15 cellular contexts compared by ENCODE assay signal in the genomic region with DNA sequence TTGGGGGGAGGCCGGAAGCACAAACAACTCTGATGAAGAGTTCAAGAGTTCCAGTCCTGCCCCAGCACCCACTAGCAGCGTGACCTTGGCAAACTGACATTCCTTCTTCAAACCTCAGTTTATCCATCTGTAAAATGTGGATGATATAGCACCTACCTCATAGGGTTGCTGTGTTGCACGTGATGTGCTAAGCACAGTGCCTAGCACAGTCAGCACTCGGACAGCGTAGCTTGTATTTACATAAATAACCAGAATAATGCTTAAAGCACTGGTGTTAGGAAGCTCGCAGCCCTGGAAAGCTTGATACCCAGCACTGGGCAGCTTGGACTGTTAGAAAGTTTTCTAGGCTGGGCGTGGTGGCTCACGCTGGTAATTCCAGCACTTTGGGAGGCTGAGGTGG. TPM values are rescaled to one million over a fixed set of nuclear protein-coding genes. Genes with fewer than 3 reads are reported as not detected.
DNase-seq lines count a peak whose midpoint lies in the region; ATAC-seq and TF ChIP-seq lines count a peak whose summit lies in the region.
"Had no signal": no experiment of that assay in that cellular context is flagged by ENCODE, and none has a peak within 500 bp of the region (broad histone marks: within the 10 kb centered on the region; RNA-seq: fewer than 3 reads in every experiment).

No MANE protein-coding gene starts in this region.

- POLR2A ChIA-PET in activated naive CD8-positive, alpha-beta T cell treated with anti-CD3 and anti-CD28 coated beads, Interleukin-2, amount 10 ng/mL, durations not matched to agents 7 days and 5 days (lab: Charles Lee): interaction anchor here (2.1 kb wide), 1 partner anchor 10 kb away, joined by 5 read pairs; no protein-coding TSS in a partner anchor

- TF ChIP-seq CTCF in CD14-positive monocyte (IDR thresholded peaks at IDR 0.05) (no peak), endodermal cell (conservative IDR thresholded peaks at IDR 0.05) (no peak), sigmoid colon (IDR thresholded peaks at IDR 0.05) (no peak)

- H3K27me3 Mint-ChIP-seq in activated naive CD8-positive, alpha-beta T cell treated with anti-CD3 and anti-CD28 coated beads, Interleukin-2, amount 10 ng/mL, durations not matched to agents 7 days and 5 days: no peaks in the 10 kb centered on the region
- H3K27me3 Mint-ChIP-seq in activated naive CD8-positive, alpha-beta T cell treated with anti-CD3 and anti-CD28 coated beads, Interleukin-2, amount 50 U/mL, for 24 hours: no peaks in the 10 kb centered on the region
- H3K27me3 Mint-ChIP-seq in CD14-positive monocyte (ENCODE audit: low read depth in 3 of 3) (peaks cover 5 to 12% (median 11%) of the 10 kb centered on the region in 3 donors), endodermal cell (ENCODE audit: insufficient read depth) (no peaks in the 10 kb centered on the region)
- H3K27me3 Mint-ChIP-seq: CD4-positive, alpha-beta T cell had no signal

- no peak overlapping the region for H3K4me3 Mint-ChIP-seq in activated naive CD8-positive, alpha-beta T cell treated with anti-CD3 and anti-CD28 coated beads, Interleukin-2, amount 10 ng/mL, durations not matched to agents 7 days and 5 days
- no peak overlapping the region for H3K4me3 Mint-ChIP-seq in activated naive CD8-positive, alpha-beta T cell treated with anti-CD3 and anti-CD28 coated beads, Interleukin-2, amount 50 U/mL, for 24 hours
- H3K4me3 Mint-ChIP-seq in CD14-positive monocyte (no peak overlapping the region), endodermal cell (no peak overlapping the region)
- H3K4me3 Mint-ChIP-seq: CD4-positive, alpha-beta T cell; GM23338 had no signal

- intact Hi-C loops in CD14-positive monocyte (cut with micrococcal nuclease) (no loop called here), sigmoid colon (cut with DNase I) (no loop called here)

- no peaks in the 10 kb centered on the region for H3K36me3 Mint-ChIP-seq in activated naive CD8-positive, alpha-beta T cell treated with anti-CD3 and anti-CD28 coated beads, Interleukin-2, amount 10 ng/mL, durations not matched to agents 7 days and 5 days
- H3K36me3 Mint-ChIP-seq in activated naive CD8-positive, alpha-beta T cell treated with anti-CD3 and anti-CD28 coated beads, Interleukin-2, amount 50 U/mL, for 24 hours (ENCODE audit: low read depth): no peaks in the 10 kb centered on the region
- H3K36me3 Mint-ChIP-seq in CD14-positive monocyte (no peaks in the 10 kb centered on the region), endodermal cell (ENCODE audit: low read depth) (peaks cover 19% of the 10 kb centered on the region)

- H3K27ac Mint-ChIP-seq in activated naive CD8-positive, alpha-beta T cell treated with anti-CD3 and anti-CD28 coated beads, Interleukin-2, amount 10 ng/mL, durations not matched to agents 7 days and 5 days: no peak overlapping the region
- H3K27ac Mint-ChIP-seq in activated naive CD8-positive, alpha-beta T cell treated with anti-CD3 and anti-CD28 coated beads, Interleukin-2, amount 50 U/mL, for 24 hours: no peak overlapping the region
- no peak overlapping the region for H3K27ac Mint-ChIP-seq in CD14-positive monocyte
- H3K27ac Mint-ChIP-seq in endodermal cell: no peak overlapping the region
- H3K27ac Mint-ChIP-seq: CD4-positive, alpha-beta T cell; GM23338 had no signal

- TF ChIP-seq EP300 in sigmoid colon (IDR thresholded peaks at IDR 0.05): no peak

- H3K27ac ChIP-seq in endodermal cell (ENCODE audit: low read depth, low read length) (no peak overlapping the region), sigmoid colon (no peak overlapping the region)
- H3K27ac ChIP-seq: HL-60 had no signal

- H3K36me3 ChIP-seq in endodermal cell (ENCODE audit: control insufficient read depth, insufficient read depth, low read length) (peaks cover 13% of the 10 kb centered on the region), sigmoid colon (no peaks in the 10 kb centered on the region)

- no peaks in the 10 kb centered on the region for H3K27me3 ChIP-seq in endodermal cell (ENCODE audit: control insufficient read depth, insufficient read depth, low read length, poor library complexity, severe bottlenecking)
- H3K27me3 ChIP-seq in sigmoid colon: no peaks in the 10 kb centered on the region
- H3K27me3 ChIP-seq: BLaER1 treated with 17β-estradiol and CSF1 and Interleukin-3, amounts not matched to agents 10 nM and 100 nM had no signal

- peaks cover 4% of the 10 kb centered on the region for H3K4me1 Mint-ChIP-seq in activated naive CD8-positive, alpha-beta T cell treated with anti-CD3 and anti-CD28 coated beads, Interleukin-2, amount 10 ng/mL, durations not matched to agents 7 days and 5 days
- peaks cover 4% of the 10 kb centered on the region for H3K4me1 Mint-ChIP-seq in activated naive CD8-positive, alpha-beta T cell treated with anti-CD3 and anti-CD28 coated beads, Interleukin-2, amount 50 U/mL, for 24 hours
- peaks cover 5% of the 10 kb centered on the region for H3K4me1 Mint-ChIP-seq in CD14-positive monocyte
- H3K4me1 Mint-ChIP-seq in endodermal cell: peaks cover 3% of the 10 kb centered on the region

- H3K9me3 ChIP-seq in endodermal cell (ENCODE audit: control insufficient read depth, low read length): no peaks in the 10 kb centered on the region
- no peaks in the 10 kb centered on the region for H3K9me3 ChIP-seq in sigmoid colon
- H3K9me3 ChIP-seq: BLaER1 treated with 17β-estradiol and CSF1 and Interleukin-3, amounts not matched to agents 10 nM and 100 nM had no signal

- no peak for ATAC-seq in activated naive CD8-positive, alpha-beta T cell treated with anti-CD3 and anti-CD28 coated beads, Interleukin-2, amount 10 ng/mL, durations not matched to agents 7 days and 5 days (ENCODE audit: low read depth)
- no peak for ATAC-seq in activated naive CD8-positive, alpha-beta T cell treated with anti-CD3 and anti-CD28 coated beads, Interleukin-2, amount 50 U/mL, for 24 hours
- ATAC-seq: GM23338 had no signal

- H3K4me3 ChIP-seq in endodermal cell (ENCODE audit: low read length) (no peak overlapping the region), sigmoid colon (no peak overlapping the region)
- H3K4me3 ChIP-seq: BLaER1 treated with 17β-estradiol and CSF1 and Interleukin-3, amounts not matched to agents 10 nM and 100 nM; GM23338 had no signal

- peaks cover 4% of the 10 kb centered on the region for H3K4me1 ChIP-seq in endodermal cell (ENCODE audit: control insufficient read depth, insufficient read depth, low read length)
- H3K4me1 ChIP-seq in sigmoid colon: peaks cover 0 to 14% (median 8%) of the 10 kb centered on the region in 4 donors

- DNase-seq in activated naive CD8-positive, alpha-beta T cell treated with anti-CD3 and anti-CD28 coated beads, Interleukin-2, amount 10 ng/mL, durations not matched to agents 7 days and 5 days: peak; percentile 8
- no peak for DNase-seq in activated naive CD8-positive, alpha-beta T cell treated with anti-CD3 and anti-CD28 coated beads, Interleukin-2, amount 50 U/mL, for 24 hours
- DNase-seq in CD14-positive monocyte (ENCODE audit: low spot score) (peak; percentile 1), endodermal cell (peak; percentile 35), sigmoid colon (peak; percentile 3), GM19238 (ENCODE audit: insufficient read length, low spot score) (no peak)
- DNase-seq in activated CD4-positive, alpha-beta T cell treated with anti-CD3 and anti-CD28 coated beads for 4 hours: no peak
- DNase-seq: 8988T; AML-193; Calu3; CD4-positive, alpha-beta T cell; DMS 273 treated with DMSO at 0.1 percent for 48 hours had no signal

- no peak overlapping the region for H3K9ac ChIP-seq in endodermal cell (ENCODE audit: extremely low read depth, low read length, poor library complexity, severe bottlenecking)

- no peak for TF ChIP-seq POLR2A in sigmoid colon (IDR thresholded peaks at IDR 0.05)

- WGBS in endodermal cell (ENCODE audit: insufficient coverage in 1 of 2, insufficient read length in 1 of 2), 2 experiments: 95 to 98% methylated on average over 6 to 8 of the region's 8 CpGs
- 88 to 93% methylated on average over 8 of the region's 8 CpGs for WGBS in sigmoid colon, 2 donors

- H3K9me3 Mint-ChIP-seq in activated naive CD8-positive, alpha-beta T cell treated with anti-CD3 and anti-CD28 coated beads, Interleukin-2, amount 10 ng/mL, durations not matched to agents 7 days and 5 days: no peaks in the 10 kb centered on the region
- H3K9me3 Mint-ChIP-seq in activated naive CD8-positive, alpha-beta T cell treated with anti-CD3 and anti-CD28 coated beads, Interleukin-2, amount 50 U/mL, for 24 hours: no peaks in the 10 kb centered on the region
- H3K9me3 Mint-ChIP-seq in CD14-positive monocyte (no peaks in the 10 kb centered on the region), endodermal cell (no peaks in the 10 kb centered on the region)
- H3K9me3 Mint-ChIP-seq: CD4-positive, alpha-beta T cell; GM23338 had no signal

RNA-seq across cellular contexts. Expression of a gene that starts 5.1 kb away (rescaled TPM):
- 1 to 10 TPM; 7.4 to 9.6 TPM for total RNA-seq in activated naive CD8-positive, alpha-beta T cell treated with anti-CD3 and anti-CD28 coated beads, Interleukin-2, amount 10 ng/mL, durations not matched to agents 7 days and 5 days
- polyA plus RNA-seq in CD14-positive monocyte (under 1 TPM; 0.11 to 0.27 TPM), sigmoid colon (1 to 10 TPM; 1.6 to 7.2 (median 1.8) TPM)
- total RNA-seq in endodermal cell (10 to 100 TPM; 26.0 to 27.2 TPM), sigmoid colon (1 to 10 TPM; 1.6 to 5.5 (median 3.1) TPM)
- polyA plus RNA-seq in endodermal cell (2013, experiment 1 of 2): 17.5 TPM
- polyA plus RNA-seq in endodermal cell (2013, experiment 2 of 2): 17.8 TPM

RNA-seq across cellular contexts. Expression of a gene that starts 16.5 kb away (rescaled TPM):
- 10 to 100 TPM; 64.1 to 68.9 TPM for total RNA-seq in activated naive CD8-positive, alpha-beta T cell treated with anti-CD3 and anti-CD28 coated beads, Interleukin-2, amount 10 ng/mL, durations not matched to agents 7 days and 5 days
- polyA plus RNA-seq in CD14-positive monocyte (10 to 100 TPM; 68.4 to 72.7 TPM), sigmoid colon (100 to 1,000 TPM in 1 of 3 donors, 10 to 100 TPM in 2; 72.6 to 123 (median 73.9) TPM)
- total RNA-seq in endodermal cell (10 to 100 TPM; 50.5 to 59.6 TPM), sigmoid colon (10 to 100 TPM; 13.3 to 46.2 (median 15.3) TPM)
- 27.6 TPM for polyA plus RNA-seq in endodermal cell (2013, experiment 1 of 2)
- 26.7 TPM for polyA plus RNA-seq in endodermal cell (2013, experiment 2 of 2)

RNA-seq across cellular contexts. Expression of a gene that starts 18.4 kb away (rescaled TPM):
- 100 to 1,000 TPM; 411 to 415 TPM for total RNA-seq in activated naive CD8-positive, alpha-beta T cell treated with anti-CD3 and anti-CD28 coated beads, Interleukin-2, amount 10 ng/mL, durations not matched to agents 7 days and 5 days
- polyA plus RNA-seq in CD14-positive monocyte (100 to 1,000 TPM; 114 to 124 TPM), sigmoid colon (100 to 1,000 TPM in 2 of 3 donors, 10 to 100 TPM in 1; 77.2 to 172 (median 114) TPM)
- total RNA-seq in endodermal cell (100 to 1,000 TPM; 762 to 795 TPM), sigmoid colon (100 to 1,000 TPM; 182 to 195 (median 187) TPM)
- 715 TPM for polyA plus RNA-seq in endodermal cell (2013, experiment 1 of 2)
- 707 TPM for polyA plus RNA-seq in endodermal cell (2013, experiment 2 of 2)

RNA-seq across cellular contexts. Expression of a gene that starts 50.8 kb away (rescaled TPM):
- 10 to 100 TPM; 37.7 to 40.4 TPM for total RNA-seq in activated naive CD8-positive, alpha-beta T cell treated with anti-CD3 and anti-CD28 coated beads, Interleukin-2, amount 10 ng/mL, durations not matched to agents 7 days and 5 days
- polyA plus RNA-seq in CD14-positive monocyte: 1 to 10 TPM; 1.5 to 1.9 TPM
- 100 to 1,000 TPM in 1 of 2 donors, 10 to 100 TPM in 1; 87.8 to 119 TPM for total RNA-seq in endodermal cell
- 83.9 TPM for polyA plus RNA-seq in endodermal cell (2013, experiment 1 of 2)
- polyA plus RNA-seq in endodermal cell (2013, experiment 2 of 2): 77.9 TPM
- total RNA-seq in sigmoid colon: 10 to 100 TPM; 21.6 to 33.0 (median 27.0) TPM
- polyA plus RNA-seq in sigmoid colon: 10 to 100 TPM; 39.6 to 87.4 (median 43.9) TPM

Comparison
In these comparisons a context has a peak if more than half of its experiments do, and no peak if none do; other contexts are left out.
1. DNase-seq: peak in activated naive CD8-positive, alpha-beta T cell treated with anti-CD3 and anti-CD28 coated beads, Interleukin-2, amount 10 ng/mL, durations not matched to agents 7 days and 5 days (single experiment), CD14-positive monocyte (single experiment), endodermal cell (single experiment) and sigmoid colon (single experiment); none in activated naive CD8-positive, alpha-beta T cell treated with anti-CD3 and anti-CD28 coated beads, Interleukin-2, amount 50 U/mL, for 24 hours (single experiment), activated CD4-positive, alpha-beta T cell treated with anti-CD3 and anti-CD28 coated beads for 4 hours (0 of 2) and GM19238 (single experiment).